8 cellular contexts compared by ENCODE assay signal in the genomic region with DNA sequence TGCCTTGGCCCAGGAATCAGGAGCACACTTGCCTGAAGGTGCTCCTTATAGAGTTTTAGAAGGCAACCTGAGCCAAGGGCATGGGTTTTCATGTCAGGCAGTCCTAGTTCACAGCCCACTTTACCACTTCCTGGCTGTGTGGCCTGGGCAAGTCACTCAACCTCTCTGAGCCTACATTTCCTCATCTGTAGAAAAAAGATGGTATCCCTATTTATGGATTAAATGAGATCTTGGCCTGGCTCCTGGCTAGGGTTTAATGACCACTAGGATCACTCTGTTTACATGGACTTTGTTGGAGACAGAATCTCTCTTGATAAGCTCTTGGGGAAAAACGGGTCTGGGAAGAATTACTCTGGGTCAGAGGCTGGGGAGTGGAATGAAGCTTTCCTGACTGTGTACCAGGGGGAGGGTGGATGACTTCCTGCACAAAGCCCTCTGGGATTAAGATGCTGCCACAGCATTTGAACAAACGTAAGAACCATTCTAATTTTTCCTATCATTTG. TPM values are rescaled to one million over a fixed set of nuclear protein-coding genes. Genes with fewer than 3 reads are reported as not detected.
DNase-seq lines count a peak whose midpoint lies in the region; ATAC-seq and TF ChIP-seq lines count a peak whose summit lies in the region.

No MANE protein-coding gene starts in this region.

- H4K20me1 ChIP-seq in GM23338 (replicated peaks; ENCODE audit: insufficient read depth) = no peaks in the 10 kb centered on the region

- H3K27me3 ChIP-seq in GM23338 (ENCODE audit: insufficient read depth) = peaks cover 97% of the 10 kb centered on the region

- no peak overlapping the region for H3K27ac ChIP-seq in GM23338 (ENCODE audit: low read depth)

- no peaks in the 10 kb centered on the region for H3K36me3 ChIP-seq in GM23338 (ENCODE audit: insufficient read depth)

- H3K36me3 Mint-ChIP-seq in GM23338 (ENCODE audit: low read depth) = peaks cover 9% of the 10 kb centered on the region; the same call in 2 of the 3 replicates
- H3K36me3 Mint-ChIP-seq in activated CD4-positive, alpha-beta memory T cell treated with anti-CD3 and anti-CD28 coated beads for 36 hours = no peaks in the 10 kb centered on the region
- no peaks in the 10 kb centered on the region for H3K36me3 Mint-ChIP-seq in stimulated activated effector memory CD8-positive, alpha-beta T cell treated with anti-CD3 and anti-CD28 coated beads, Interleukin-12 subunit alpha, Interleukin-12 subunit beta, amount 100 ng/mL, for 72 hours

- TF ChIP-seq CTCF in GM23338 (conservative IDR thresholded peaks at IDR 0.05; ENCODE audit: low read depth in 2 of 2) (no peak), fibroblast of the aortic adventitia (IDR thresholded peaks at IDR 0.05; ENCODE audit: insufficient read depth, low read length) (no peak), omental fat pad (IDR thresholded peaks at IDR 0.05) (no peak)

- intact Hi-C loops in activated CD4-positive, alpha-beta memory T cell treated with anti-CD3 and anti-CD28 coated beads for 36 hours (cut with micrococcal nuclease) = loop anchor here (1.0 to 5.0 kb wide), 3 partner anchors 47 to 413 kb away; partner anchors contain the start of genes MT1F, NUDT21 and OGFOD1

- peaks cover 34% of the 10 kb centered on the region for H3K4me1 Mint-ChIP-seq in GM23338
- peaks cover 79% of the 10 kb centered on the region for H3K4me1 Mint-ChIP-seq in activated CD4-positive, alpha-beta memory T cell treated with anti-CD3 and anti-CD28 coated beads for 36 hours (ENCODE audit: low read depth)
- peaks cover 73% of the 10 kb centered on the region for H3K4me1 Mint-ChIP-seq in stimulated activated effector memory CD8-positive, alpha-beta T cell treated with anti-CD3 and anti-CD28 coated beads, Interleukin-12 subunit alpha, Interleukin-12 subunit beta, amount 100 ng/mL, for 72 hours

- H3F3A ChIP-seq in GM23338 (replicated peaks; ENCODE audit: low read depth) = peaks cover 14% of the 10 kb centered on the region; the same call in 1 of the 2 replicates

- H3K27ac Mint-ChIP-seq in GM23338 = no peak overlapping the region
- H3K27ac Mint-ChIP-seq in activated CD4-positive, alpha-beta memory T cell treated with anti-CD3 and anti-CD28 coated beads for 36 hours = peak overlapping the region; percentile 79
- peak overlapping the region; percentile 70 for H3K27ac Mint-ChIP-seq in stimulated activated effector memory CD8-positive, alpha-beta T cell treated with anti-CD3 and anti-CD28 coated beads, Interleukin-12 subunit alpha, Interleukin-12 subunit beta, amount 100 ng/mL, for 72 hours

- POLR2A ChIA-PET in activated CD4-positive, alpha-beta memory T cell treated with anti-CD3 and anti-CD28 coated beads for 36 hours (lab: Charles Lee) = interaction anchor here (1.3 kb wide), 1 partner anchor 14 kb away, joined by 6 read pairs; the partner anchor contains the start of gene MT1E

- H2AFZ ChIP-seq in GM23338 = no peak overlapping the region

- no peaks in the 10 kb centered on the region for H3K9me3 Mint-ChIP-seq in GM23338
- H3K9me3 Mint-ChIP-seq in activated CD4-positive, alpha-beta memory T cell treated with anti-CD3 and anti-CD28 coated beads for 36 hours = no peaks in the 10 kb centered on the region
- H3K9me3 Mint-ChIP-seq in stimulated activated effector memory CD8-positive, alpha-beta T cell treated with anti-CD3 and anti-CD28 coated beads, Interleukin-12 subunit alpha, Interleukin-12 subunit beta, amount 100 ng/mL, for 72 hours = no peaks in the 10 kb centered on the region

- ATAC-seq in GM23338 = no peak
- no peak for ATAC-seq in stimulated activated effector memory CD8-positive, alpha-beta T cell treated with anti-CD3 and anti-CD28 coated beads, Interleukin-12 subunit alpha, Interleukin-12 subunit beta, amount 100 ng/mL, for 72 hours
- ATAC-seq in omental fat pad (ENCODE audit: low FRiP score) = no peak

- peaks cover 28% of the 10 kb centered on the region for H3K4me1 ChIP-seq in GM23338 (ENCODE audit: insufficient read depth)

- H3K4me3 Mint-ChIP-seq in GM23338 = peak overlapping the region; percentile 89
- peak overlapping the region; percentile 81 for H3K4me3 Mint-ChIP-seq in activated CD4-positive, alpha-beta memory T cell treated with anti-CD3 and anti-CD28 coated beads for 36 hours
- peak overlapping the region; percentile 86 for H3K4me3 Mint-ChIP-seq in stimulated activated effector memory CD8-positive, alpha-beta T cell treated with anti-CD3 and anti-CD28 coated beads, Interleukin-12 subunit alpha, Interleukin-12 subunit beta, amount 100 ng/mL, for 72 hours

- H3K4me2 ChIP-seq in GM23338 = peak overlapping the region; percentile 74

- H3K27me3 Mint-ChIP-seq in GM23338 (ENCODE audit: insufficient read depth, low read depth, poor library complexity) = peaks cover 58% of the 10 kb centered on the region
- no peaks in the 10 kb centered on the region for H3K27me3 Mint-ChIP-seq in activated CD4-positive, alpha-beta memory T cell treated with anti-CD3 and anti-CD28 coated beads for 36 hours

- CTCF ChIA-PET in activated CD4-positive, alpha-beta memory T cell treated with anti-CD3 and anti-CD28 coated beads for 36 hours (lab: Charles Lee) = interaction anchor here (1.2 to 4.0 kb wide), 4 partner anchors 10 to 91 kb away, joined by 3 to 16 read pairs (median 8); no protein-coding TSS in a partner anchor

- H3K4me3 ChIP-seq in GM23338 (no peak overlapping the region), fibroblast of the aortic adventitia (ENCODE audit: low read depth, low read length) (no peak overlapping the region)

- no peaks in the 10 kb centered on the region for H3K9me2 ChIP-seq in GM23338 (ENCODE audit: insufficient read depth)

- no peak for DNase-seq in GM23338 (ENCODE audit: low spot score)
- DNase-seq in activated CD4-positive, alpha-beta memory T cell treated with anti-CD3 and anti-CD28 coated beads for 36 hours = no peak
- DNase-seq in fibroblast of the aortic adventitia (ENCODE audit: low read depth) = peak; percentile 66
- no peak for DNase-seq in stimulated activated effector memory CD8-positive, alpha-beta T cell treated with anti-CD3 and anti-CD28 coated beads, Interleukin-12 subunit alpha, Interleukin-12 subunit beta, amount 100 ng/mL, for 72 hours (ENCODE audit: low spot score in 2 of 2)
- DNase-seq in GM03348 (ENCODE audit: low spot score) = no peak
- no peak for DNase-seq in NCI-H2171 (lab: John Stamatoyannopoulos, UW)
- DNase-seq in omental fat pad (ENCODE audit: low spot score) = no peak
- DNase-seq in NCI-H187 (lab: John Stamatoyannopoulos, UW) = no peak

- no peaks in the 10 kb centered on the region for H3K79me2 ChIP-seq in GM23338 (replicated peaks; ENCODE audit: insufficient read depth)

RNA-seq across cellular contexts. Expression of gene MT2A, which starts 2.3 kb away (rescaled TPM):
- 8.9 and 13.9 TPM in 2 replicates for total RNA-seq in GM23338 (2014; rRNA removed; shearing (Covaris generic))
- polyA plus RNA-seq in GM23338 (2016; fragmentation: Nextera tagmentation; extraction: Ambion mirVana) = 243 and 267 TPM in 2 replicates
- 100 to 1,000 TPM; 102 to 105 TPM for total RNA-seq in activated CD4-positive, alpha-beta memory T cell treated with anti-CD3 and anti-CD28 coated beads for 36 hours
- total RNA-seq in fibroblast of the aortic adventitia (ENCODE audit: low replicate concordance) (8.3 and 114 TPM in 2 replicates), omental fat pad (1,000 to 10,000 TPM in 2 of 4 donors, 100 to 1,000 TPM in 2; 301 to 1,668 (median 935) TPM)

RNA-seq across cellular contexts. Expression of gene MT1E, which starts 14.9 kb away (rescaled TPM):
- 13.9 and 31.0 TPM in 2 replicates for total RNA-seq in GM23338 (2014; rRNA removed; shearing (Covaris generic))
- polyA plus RNA-seq in GM23338 (2016; fragmentation: Nextera tagmentation; extraction: Ambion mirVana) = 121 and 133 TPM in 2 replicates
- total RNA-seq in activated CD4-positive, alpha-beta memory T cell treated with anti-CD3 and anti-CD28 coated beads for 36 hours = 1 to 10 TPM; 4.4 to 4.8 TPM
- total RNA-seq in fibroblast of the aortic adventitia (ENCODE audit: low replicate concordance) (54.7 and 103 TPM in 2 replicates), omental fat pad (1,000 to 10,000 TPM in 2 of 4 donors, 100 to 1,000 TPM in 2; 386 to 3,925 (median 1,028) TPM)

RNA-seq across cellular contexts. Expression of gene MT3, which starts 21.3 kb away (rescaled TPM):
- not detected in 2 replicates for total RNA-seq in GM23338 (2014; rRNA removed; shearing (Covaris generic))
- not detected in 2 replicates for polyA plus RNA-seq in GM23338 (2016; fragmentation: Nextera tagmentation; extraction: Ambion mirVana)
- 1 to 10 TPM; 3.1 to 3.9 TPM for total RNA-seq in activated CD4-positive, alpha-beta memory T cell treated with anti-CD3 and anti-CD28 coated beads for 36 hours
- total RNA-seq in fibroblast of the aortic adventitia (ENCODE audit: low replicate concordance) = not detected in 2 replicates
- total RNA-seq in omental fat pad = not detected

RNA-seq across cellular contexts. Expression of gene MT1M, which starts 21.8 kb away (rescaled TPM):
- 1.1 TPM in 1 of 2 replicates, not detected in the other for total RNA-seq in GM23338 (2014; rRNA removed; shearing (Covaris generic))
- 4.7 and 6.1 TPM in 2 replicates for polyA plus RNA-seq in GM23338 (2016; fragmentation: Nextera tagmentation; extraction: Ambion mirVana)
- not detected for total RNA-seq in activated CD4-positive, alpha-beta memory T cell treated with anti-CD3 and anti-CD28 coated beads for 36 hours
- total RNA-seq in fibroblast of the aortic adventitia (ENCODE audit: low replicate concordance) (3.4 and 10.3 TPM in 2 replicates), omental fat pad (100 to 1,000 TPM in 2 of 4 donors, 10 to 100 TPM in 2; 43.1 to 339 (median 186) TPM)

RNA-seq across cellular contexts. Expression of gene MT1A, which starts 27.8 kb away (rescaled TPM):
- total RNA-seq in GM23338 (2014; rRNA removed; shearing (Covaris generic)) = not detected in 2 replicates
- 1.6 and 2.5 TPM in 2 replicates for polyA plus RNA-seq in GM23338 (2016; fragmentation: Nextera tagmentation; extraction: Ambion mirVana)
- under 1 TPM in 1 of 2 experiments, not detected in 1; 0.94 TPM for total RNA-seq in activated CD4-positive, alpha-beta memory T cell treated with anti-CD3 and anti-CD28 coated beads for 36 hours
- total RNA-seq in fibroblast of the aortic adventitia (ENCODE audit: low replicate concordance) = 0.72 TPM in 1 of 2 replicates, not detected in the other
- total RNA-seq in omental fat pad = 1,000 to 10,000 TPM in 1 of 4 donors, 100 to 1,000 TPM in 2, 10 to 100 TPM in 1; 88.4 to 1,854 (median 643) TPM
